ENCODE assay signal across 9 cellular contexts in genomic region chr11:30585067-30585891, GRCh38. TPM values are rescaled to one million over a fixed set of nuclear protein-coding genes. Genes with fewer than 3 reads are reported as not detected.
DNase-seq lines count a peak whose midpoint lies in the region; ATAC-seq and TF ChIP-seq lines count a peak whose summit lies in the region.
"Had no signal": no experiment of that assay in that cellular context is flagged by ENCODE, and none has a peak within 500 bp of the region (broad histone marks: within the 10 kb centered on the region; RNA-seq: fewer than 3 reads in every experiment).

No MANE protein-coding gene starts in this region.

- H3K4me3 ChIP-seq in SK-N-SH (ENCODE audit: low read depth in 2 of 2, low read length in 1 of 2) (peak overlapping the region; percentile 53 to 64), fibroblast of pulmonary artery (replicated peaks; ENCODE audit: low read depth, low read length) (peak overlapping the region; percentile 34)

- peak; percentile 19 for DNase-seq in AG08395 (ENCODE audit: low spot score)
- peak; percentile 79 for DNase-seq in SK-N-SH
- DNase-seq in fibroblast of pulmonary artery (ENCODE audit: low read depth) = no peak
- peak in 5 of 10 donors; percentile 2 to 61 (median 10) for DNase-seq in naive thymus-derived CD8-positive, alpha-beta T cell
- DNase-seq in NCI-H2227 (lab: John Stamatoyannopoulos, UW; ENCODE audit: unreplicated experiment) = no peak
- DNase-seq in NCI-H1694 (lab: John Stamatoyannopoulos, UW) = no peak

- POLR2A ChIA-PET in SK-N-SH (lab: Yijun Ruan, JAX) = interaction anchor here (1.2 to 1.6 kb wide), 3 partner anchors 50 to 276 kb away, joined by 3 to 6 read pairs (median 5); partner anchors contain the start of gene ARL14EP
- POLR2A ChIA-PET in naive thymus-derived CD8-positive, alpha-beta T cell (lab: Charles Lee) = no interaction called here

- ATAC-seq in GM19397 (IDR thresholded peaks at IDR 0.05; ENCODE audit: unreplicated experiment) = peak; percentile 28
- ATAC-seq in naive thymus-derived CD8-positive, alpha-beta T cell = peak; percentile 57 to 61
- ATAC-seq in HG03565 (IDR thresholded peaks at IDR 0.05; ENCODE audit: unreplicated experiment) = no peak

- H3K4me1 Mint-ChIP-seq in naive thymus-derived CD8-positive, alpha-beta T cell = peaks cover 4 to 22% (median 15%) of the 10 kb centered on the region in 4 donors
- H3K4me1 Mint-ChIP-seq: activated naive CD4-positive, alpha-beta T cell treated with anti-CD3 and anti-CD28 coated beads, Interleukin-2, amount 50 U/mL, for 24 hours had no signal

- H3K27ac ChIP-seq in SK-N-SH (ENCODE audit: low read depth in 2 of 2, low read length in 1 of 2) = peak overlapping the region in 1 of 2 experiments; percentile 83; a peak in 2 of 4 replicates

- no peaks in the 10 kb centered on the region for H3K36me3 Mint-ChIP-seq in naive thymus-derived CD8-positive, alpha-beta T cell
- H3K36me3 Mint-ChIP-seq: activated naive CD4-positive, alpha-beta T cell treated with anti-CD3 and anti-CD28 coated beads, Interleukin-2, amount 50 U/mL, for 24 hours had no signal

- no peaks in the 10 kb centered on the region for H3K9me2 ChIP-seq in SK-N-SH

- H3K36me3 ChIP-seq in SK-N-SH (replicated peaks in 1 of 2; ENCODE audit: control insufficient read depth in 1 of 2, insufficient read depth in 2 of 2, low read length in 1 of 2) = no peaks in the 10 kb centered on the region

- H3K27me3 ChIP-seq in SK-N-SH (ENCODE audit: insufficient read depth) = peaks cover 32% of the 10 kb centered on the region

- H3K4me1 ChIP-seq in SK-N-SH (ENCODE audit: control insufficient read depth in 1 of 2, insufficient read depth in 2 of 2, low read depth in 1 of 2, low read length in 1 of 2) = peaks cover 4 to 10% of the 10 kb centered on the region in 2 experiments; a peak in 3 of 4 replicates

- no peak overlapping the region for H3K9ac ChIP-seq in SK-N-SH

- WGBS in SK-N-SH (ENCODE audit: low lambda C conversion rate) = 6% methylated on average over 42 of the region's 76 CpGs

- no peaks in the 10 kb centered on the region for H3K9me3 ChIP-seq in SK-N-SH

- H3K4me3 Mint-ChIP-seq in naive thymus-derived CD8-positive, alpha-beta T cell = peak overlapping the region in 9 of 10 donors; percentile 18 to 77 (median 64)
- H3K4me3 Mint-ChIP-seq: activated naive CD4-positive, alpha-beta T cell treated with anti-CD3 and anti-CD28 coated beads, Interleukin-2, amount 50 U/mL, for 24 hours had no signal

- TF ChIP-seq EP300 in SK-N-SH (IDR thresholded peaks at IDR 0.05; ENCODE audit: borderline replicate concordance in 1 of 2, low read depth in 1 of 2, low read length in 1 of 2) = no peak

- H3K27ac Mint-ChIP-seq in naive thymus-derived CD8-positive, alpha-beta T cell = peak overlapping the region in 1 of 10 donors; percentile 49
- H3K27ac Mint-ChIP-seq: activated naive CD4-positive, alpha-beta T cell treated with anti-CD3 and anti-CD28 coated beads, Interleukin-2, amount 50 U/mL, for 24 hours had no signal

- H3F3A ChIP-seq in SK-N-SH (replicated peaks; ENCODE audit: insufficient read depth) = no peaks in the 10 kb centered on the region

- H2AFZ ChIP-seq in SK-N-SH (ENCODE audit: low read depth) = peak overlapping the region; percentile 68

- no peaks in the 10 kb centered on the region for H4K20me1 ChIP-seq in SK-N-SH (ENCODE audit: insufficient read depth)

- H3K79me2 ChIP-seq in SK-N-SH (ENCODE audit: insufficient read depth) = no peaks in the 10 kb centered on the region

- TF ChIP-seq RAD21 in SK-N-SH (IDR thresholded peaks at IDR 0.05; ENCODE audit: low read length) = no peak

- H3K4me2 ChIP-seq in SK-N-SH = peak overlapping the region; percentile 86

- no peak for TF ChIP-seq CTCF in SK-N-SH (IDR thresholded peaks at IDR 0.05)
- no peak for TF ChIP-seq CTCF in fibroblast of pulmonary artery (IDR thresholded peaks at IDR 0.05; ENCODE audit: low read length, missing control alignments)

- CTCF ChIA-PET in SK-N-SH (lab: Yijun Ruan, JAX) = interaction anchor here (0.6 to 3.3 kb wide), 20 partner anchors 10 to 332 kb away, joined by 3 to 9 read pairs (median 4); no protein-coding TSS in a partner anchor

- H3K9me3 Mint-ChIP-seq in naive thymus-derived CD8-positive, alpha-beta T cell = peaks cover 0 to 3% (median 0%) of the 10 kb centered on the region in 9 donors
- H3K9me3 Mint-ChIP-seq: activated naive CD4-positive, alpha-beta T cell treated with anti-CD3 and anti-CD28 coated beads, Interleukin-2, amount 50 U/mL, for 24 hours had no signal

- H3K27me3 Mint-ChIP-seq in naive thymus-derived CD8-positive, alpha-beta T cell = peaks cover 28 to 52% (median 39%) of the 10 kb centered on the region in 5 donors

TF ChIP-seq in SK-N-SH, 30 proteins besides CTCF, POLR2A, EP300 and RAD21:
- TF ChIP-seq YY1 (IDR thresholded peaks at IDR 0.05; ENCODE audit: low read depth) (no peak), USF1 (IDR thresholded peaks at IDR 0.05; ENCODE audit: borderline replicate concordance, low read depth) (no peak), FOXM1 (IDR thresholded peaks at IDR 0.05; ENCODE audit: low read depth) (no peak), SIN3A (IDR thresholded peaks at IDR 0.05; ENCODE audit: borderline replicate concordance, low read depth, low read length) (no peak), RCOR1 (IDR thresholded peaks at IDR 0.05; ENCODE audit: low read length) (no peak), FOXJ3 (CRISPR knock-in tag; IDR thresholded peaks at IDR 0.05) (no peak), EZH2phosphoT487 (IDR thresholded peaks at IDR 0.05; ENCODE audit: borderline replicate concordance, low read depth) (peak; percentile 52; the same call in 1 of the 2 replicates), PBX3 (IDR thresholded peaks at IDR 0.05) (no peak)

RNA-seq across cellular contexts. Expression of gene MPPED2, which starts 0.9 kb away (rescaled TPM):
- 0.05 and 0.10 TPM in 2 replicates for polyA plus RNA-seq in SK-N-SH (2012; rRNA removed)
- polyA plus RNA-seq in SK-N-SH (2012; cell fraction: cytosol; rRNA removed) = 0.22 and 0.62 TPM in 2 replicates
- 0.18 and 0.21 TPM in 2 replicates for polyA plus RNA-seq in SK-N-SH (2012; cell fraction: nucleus; rRNA removed)
- 1 to 10 TPM; 3.3 to 4.9 TPM for total RNA-seq in naive thymus-derived CD8-positive, alpha-beta T cell
- polyA plus RNA-seq in naive thymus-derived CD8-positive, alpha-beta T cell = 1 to 10 TPM in 1 of 3 donors, not detected in 2; 1.4 TPM

Comparison
In these comparisons a context has a peak if more than half of its experiments do, and no peak if none do; other contexts are left out.
1. DNase-seq: peak in AG08395 (single experiment) and SK-N-SH (single experiment); none in fibroblast of pulmonary artery (single experiment), NCI-H2227 (single experiment) and NCI-H1694 (single experiment).